In the genomic region with DNA sequence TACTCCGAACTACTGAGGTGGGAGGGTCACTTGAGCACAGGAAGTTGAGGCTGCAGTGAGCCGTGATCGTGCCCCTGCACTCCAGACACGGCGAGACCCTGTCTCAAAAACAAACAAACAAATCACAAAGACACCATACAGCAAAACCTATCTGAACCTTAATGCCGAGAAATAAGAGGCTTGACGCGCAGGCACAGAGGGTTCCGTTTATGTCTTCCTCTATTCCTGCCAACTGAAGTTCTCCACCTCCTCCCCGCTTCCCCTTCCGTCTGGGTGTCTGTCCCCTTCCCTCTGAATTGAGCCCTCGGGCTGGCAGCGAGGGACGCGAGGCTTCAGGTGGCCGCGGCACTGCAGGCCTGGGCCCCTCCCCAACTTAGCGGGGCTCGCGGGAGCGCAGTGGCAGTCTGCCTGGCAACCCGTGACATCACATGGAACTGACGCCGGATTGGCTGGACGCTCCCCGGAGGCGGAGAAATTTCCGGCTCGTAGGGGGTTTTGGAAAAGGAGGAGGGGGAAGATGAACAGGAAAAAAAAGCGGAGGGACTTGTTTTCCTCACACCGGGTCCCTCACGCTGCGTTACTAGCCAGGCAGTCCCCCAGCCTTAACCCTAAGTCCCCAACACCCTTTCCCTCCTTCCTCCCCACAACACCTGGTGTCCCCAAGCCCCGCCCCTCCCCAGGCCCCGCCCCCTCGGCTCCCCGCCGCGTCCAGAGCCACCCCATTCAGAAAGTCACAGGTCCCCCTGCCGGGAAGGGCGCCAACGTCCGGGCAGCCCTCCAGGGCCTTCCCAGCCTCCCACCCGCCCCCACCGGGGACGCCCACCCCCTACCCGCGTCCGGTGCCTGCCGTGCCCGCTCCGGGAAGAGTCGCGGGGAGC, we compare ENCODE assay signal across 1 cellular context.
TF ChIP-seq lines count a peak whose summit lies in the region.

No MANE protein-coding gene starts in this region.

TF ChIP-seq in A549, 52 proteins besides CTCF, POLR2A, EP300 and RAD21 (continued from another document):
- TF ChIP-seq, protein P1, sequence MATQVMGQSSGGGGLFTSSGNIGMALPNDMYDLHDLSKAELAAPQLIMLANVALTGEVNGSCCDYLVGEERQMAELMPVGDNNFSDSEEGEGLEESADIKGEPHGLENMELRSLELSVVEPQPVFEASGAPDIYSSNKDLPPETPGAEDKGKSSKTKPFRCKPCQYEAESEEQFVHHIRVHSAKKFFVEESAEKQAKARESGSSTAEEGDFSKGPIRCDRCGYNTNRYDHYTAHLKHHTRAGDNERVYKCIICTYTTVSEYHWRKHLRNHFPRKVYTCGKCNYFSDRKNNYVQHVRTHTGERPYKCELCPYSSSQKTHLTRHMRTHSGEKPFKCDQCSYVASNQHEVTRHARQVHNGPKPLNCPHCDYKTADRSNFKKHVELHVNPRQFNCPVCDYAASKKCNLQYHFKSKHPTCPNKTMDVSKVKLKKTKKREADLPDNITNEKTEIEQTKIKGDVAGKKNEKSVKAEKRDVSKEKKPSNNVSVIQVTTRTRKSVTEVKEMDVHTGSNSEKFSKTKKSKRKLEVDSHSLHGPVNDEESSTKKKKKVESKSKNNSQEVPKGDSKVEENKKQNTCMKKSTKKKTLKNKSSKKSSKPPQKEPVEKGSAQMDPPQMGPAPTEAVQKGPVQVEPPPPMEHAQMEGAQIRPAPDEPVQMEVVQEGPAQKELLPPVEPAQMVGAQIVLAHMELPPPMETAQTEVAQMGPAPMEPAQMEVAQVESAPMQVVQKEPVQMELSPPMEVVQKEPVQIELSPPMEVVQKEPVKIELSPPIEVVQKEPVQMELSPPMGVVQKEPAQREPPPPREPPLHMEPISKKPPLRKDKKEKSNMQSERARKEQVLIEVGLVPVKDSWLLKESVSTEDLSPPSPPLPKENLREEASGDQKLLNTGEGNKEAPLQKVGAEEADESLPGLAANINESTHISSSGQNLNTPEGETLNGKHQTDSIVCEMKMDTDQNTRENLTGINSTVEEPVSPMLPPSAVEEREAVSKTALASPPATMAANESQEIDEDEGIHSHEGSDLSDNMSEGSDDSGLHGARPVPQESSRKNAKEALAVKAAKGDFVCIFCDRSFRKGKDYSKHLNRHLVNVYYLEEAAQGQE (IDR thresholded peaks at IDR 0.05), result peak; percentile 67
- 0 out of 2 replicates have a peak, but pooled peaks have one; percentile 39 for TF ChIP-seq RNF2 (IDR thresholded peaks at IDR 0.05; ENCODE audit: borderline replicate concordance, low read depth)
- TF ChIP-seq, protein P2, sequence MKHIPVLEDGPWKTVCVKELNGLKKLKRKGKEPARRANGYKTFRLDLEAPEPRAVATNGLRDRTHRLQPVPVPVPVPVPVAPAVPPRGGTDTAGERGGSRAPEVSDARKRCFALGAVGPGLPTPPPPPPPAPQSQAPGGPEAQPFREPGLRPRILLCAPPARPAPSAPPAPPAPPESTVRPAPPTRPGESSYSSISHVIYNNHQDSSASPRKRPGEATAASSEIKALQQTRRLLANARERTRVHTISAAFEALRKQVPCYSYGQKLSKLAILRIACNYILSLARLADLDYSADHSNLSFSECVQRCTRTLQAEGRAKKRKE (CRISPR knock-in tag; IDR thresholded peaks at IDR 0.05; ENCODE audit: low read depth), result no peak
- TF ChIP-seq MAFK (IDR thresholded peaks at IDR 0.05; ENCODE audit: partially characterized antibody), result no peak
- TF ChIP-seq CEBPB (IDR thresholded peaks at IDR 0.05), result no peak
- TF ChIP-seq ESRRA (IDR thresholded peaks at IDR 0.05; ENCODE audit: borderline replicate concordance, low read length), result no peak
- TF ChIP-seq, protein P3, sequence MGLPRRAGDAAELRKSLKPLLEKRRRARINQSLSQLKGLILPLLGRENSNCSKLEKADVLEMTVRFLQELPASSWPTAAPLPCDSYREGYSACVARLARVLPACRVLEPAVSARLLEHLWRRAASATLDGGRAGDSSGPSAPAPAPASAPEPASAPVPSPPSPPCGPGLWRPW (IDR thresholded peaks at IDR 0.05), result no peak
- TF ChIP-seq FOXS1 (CRISPR knock-in tag; IDR thresholded peaks at IDR 0.05), result no peak
- no peak for TF ChIP-seq FOSL2 (IDR thresholded peaks at IDR 0.05)
- TF ChIP-seq FOSL2 (CRISPR knock-in tag; IDR thresholded peaks at IDR 0.05), result no peak
- no peak for TF ChIP-seq HEYL (CRISPR knock-in tag; IDR thresholded peaks at IDR 0.05)
- no peak for TF ChIP-seq BHLHE40 (IDR thresholded peaks at IDR 0.05; ENCODE audit: low read depth, low read length)
- TF ChIP-seq POLR2AphosphoS2 (conservative IDR thresholded peaks at IDR 0.05; ENCODE audit: low read length), result no peak
- no peak for TF ChIP-seq SREBF2 (IDR thresholded peaks at IDR 0.05)
- TF ChIP-seq, protein P4, sequence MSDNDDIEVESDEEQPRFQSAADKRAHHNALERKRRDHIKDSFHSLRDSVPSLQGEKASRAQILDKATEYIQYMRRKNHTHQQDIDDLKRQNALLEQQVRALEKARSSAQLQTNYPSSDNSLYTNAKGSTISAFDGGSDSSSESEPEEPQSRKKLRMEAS (IDR thresholded peaks at IDR 0.05), result 0 out of 2 replicates have a peak, but pooled peaks have one; percentile 17
- no peak for TF ChIP-seq HOXB13 (CRISPR knock-in tag; IDR thresholded peaks at IDR 0.05; ENCODE audit: low read depth)
- no peak for TF ChIP-seq ZSCAN20 (CRISPR knock-in tag; IDR thresholded peaks at IDR 0.05)
- TF ChIP-seq RCOR1 (IDR thresholded peaks at IDR 0.05; ENCODE audit: low read depth, low read length), result no peak
- TF ChIP-seq, protein P5, sequence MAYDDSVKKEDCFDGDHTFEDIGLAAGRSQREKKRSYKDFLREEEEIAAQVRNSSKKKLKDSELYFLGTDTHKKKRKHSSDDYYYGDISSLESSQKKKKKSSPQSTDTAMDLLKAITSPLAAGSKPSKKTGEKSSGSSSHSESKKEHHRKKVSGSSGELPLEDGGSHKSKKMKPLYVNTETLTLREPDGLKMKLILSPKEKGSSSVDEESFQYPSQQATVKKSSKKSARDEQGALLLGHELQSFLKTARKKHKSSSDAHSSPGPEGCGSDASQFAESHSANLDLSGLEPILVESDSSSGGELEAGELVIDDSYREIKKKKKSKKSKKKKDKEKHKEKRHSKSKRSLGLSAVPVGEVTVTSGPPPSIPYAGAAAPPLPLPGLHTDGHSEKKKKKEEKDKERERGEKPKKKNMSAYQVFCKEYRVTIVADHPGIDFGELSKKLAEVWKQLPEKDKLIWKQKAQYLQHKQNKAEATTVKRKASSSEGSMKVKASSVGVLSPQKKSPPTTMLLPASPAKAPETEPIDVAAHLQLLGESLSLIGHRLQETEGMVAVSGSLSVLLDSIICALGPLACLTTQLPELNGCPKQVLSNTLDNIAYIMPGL (CRISPR knock-in tag; IDR thresholded peaks at IDR 0.05; ENCODE audit: borderline replicate concordance), result no peak
- no peak for TF ChIP-seq KDM1A (IDR thresholded peaks at IDR 0.05; ENCODE audit: low read depth)
- TF ChIP-seq RARB (CRISPR knock-in tag; IDR thresholded peaks at IDR 0.05), result no peak
- TF ChIP-seq, protein P6, sequence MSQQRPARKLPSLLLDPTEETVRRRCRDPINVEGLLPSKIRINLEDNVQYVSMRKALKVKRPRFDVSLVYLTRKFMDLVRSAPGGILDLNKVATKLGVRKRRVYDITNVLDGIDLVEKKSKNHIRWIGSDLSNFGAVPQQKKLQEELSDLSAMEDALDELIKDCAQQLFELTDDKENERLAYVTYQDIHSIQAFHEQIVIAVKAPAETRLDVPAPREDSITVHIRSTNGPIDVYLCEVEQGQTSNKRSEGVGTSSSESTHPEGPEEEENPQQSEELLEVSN (IDR thresholded peaks at IDR 0.05; ENCODE audit: borderline replicate concordance, low read depth), result no peak
- peak; percentile 100 for TF ChIP-seq RFX5 (IDR thresholded peaks at IDR 0.05)
- no peak for TF ChIP-seq FOSB (CRISPR knock-in tag; IDR thresholded peaks at IDR 0.05)
- TF ChIP-seq GATA3 (IDR thresholded peaks at IDR 0.05; ENCODE audit: borderline replicate concordance), result no peak
- peak; percentile 80 for TF ChIP-seq CHD2 (IDR thresholded peaks at IDR 0.05; ENCODE audit: low read length, partially characterized antibody)
- TF ChIP-seq KDM5A (IDR thresholded peaks at IDR 0.05), result no peak
- TF ChIP-seq JUNB (IDR thresholded peaks at IDR 0.05), result no peak
- 0 out of 5 replicates have a peak, but pooled peaks of 1 of the 2 experiments have one; percentile 17 for TF ChIP-seq JUN (IDR thresholded peaks at IDR 0.05)
- TF ChIP-seq, protein P7, sequence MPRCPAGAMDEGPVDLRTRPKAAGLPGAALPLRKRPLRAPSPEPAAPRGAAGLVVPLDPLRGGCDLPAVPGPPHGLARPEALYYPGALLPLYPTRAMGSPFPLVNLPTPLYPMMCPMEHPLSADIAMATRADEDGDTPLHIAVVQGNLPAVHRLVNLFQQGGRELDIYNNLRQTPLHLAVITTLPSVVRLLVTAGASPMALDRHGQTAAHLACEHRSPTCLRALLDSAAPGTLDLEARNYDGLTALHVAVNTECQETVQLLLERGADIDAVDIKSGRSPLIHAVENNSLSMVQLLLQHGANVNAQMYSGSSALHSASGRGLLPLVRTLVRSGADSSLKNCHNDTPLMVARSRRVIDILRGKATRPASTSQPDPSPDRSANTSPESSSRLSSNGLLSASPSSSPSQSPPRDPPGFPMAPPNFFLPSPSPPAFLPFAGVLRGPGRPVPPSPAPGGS (IDR thresholded peaks at IDR 0.05), result no peak
- TF ChIP-seq CBX8 (IDR thresholded peaks at IDR 0.05), result no peak
- TF ChIP-seq, protein P8, sequence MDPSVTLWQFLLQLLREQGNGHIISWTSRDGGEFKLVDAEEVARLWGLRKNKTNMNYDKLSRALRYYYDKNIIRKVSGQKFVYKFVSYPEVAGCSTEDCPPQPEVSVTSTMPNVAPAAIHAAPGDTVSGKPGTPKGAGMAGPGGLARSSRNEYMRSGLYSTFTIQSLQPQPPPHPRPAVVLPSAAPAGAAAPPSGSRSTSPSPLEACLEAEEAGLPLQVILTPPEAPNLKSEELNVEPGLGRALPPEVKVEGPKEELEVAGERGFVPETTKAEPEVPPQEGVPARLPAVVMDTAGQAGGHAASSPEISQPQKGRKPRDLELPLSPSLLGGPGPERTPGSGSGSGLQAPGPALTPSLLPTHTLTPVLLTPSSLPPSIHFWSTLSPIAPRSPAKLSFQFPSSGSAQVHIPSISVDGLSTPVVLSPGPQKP (IDR thresholded peaks at IDR 0.05; ENCODE audit: low read depth, low read length), result no peak
- no peak for TF ChIP-seq HDAC2 (IDR thresholded peaks at IDR 0.05)
- no peak for TF ChIP-seq CHD4 (IDR thresholded peaks at IDR 0.05; ENCODE audit: borderline replicate concordance)
- no peak for TF ChIP-seq TFCP2L1 (CRISPR knock-in tag; IDR thresholded peaks at IDR 0.05)
- no peak for TF ChIP-seq MYC (IDR thresholded peaks at IDR 0.05; ENCODE audit: borderline replicate concordance, low read length)
